ENCODE assay signal across 31 cellular contexts in the genomic region with DNA sequence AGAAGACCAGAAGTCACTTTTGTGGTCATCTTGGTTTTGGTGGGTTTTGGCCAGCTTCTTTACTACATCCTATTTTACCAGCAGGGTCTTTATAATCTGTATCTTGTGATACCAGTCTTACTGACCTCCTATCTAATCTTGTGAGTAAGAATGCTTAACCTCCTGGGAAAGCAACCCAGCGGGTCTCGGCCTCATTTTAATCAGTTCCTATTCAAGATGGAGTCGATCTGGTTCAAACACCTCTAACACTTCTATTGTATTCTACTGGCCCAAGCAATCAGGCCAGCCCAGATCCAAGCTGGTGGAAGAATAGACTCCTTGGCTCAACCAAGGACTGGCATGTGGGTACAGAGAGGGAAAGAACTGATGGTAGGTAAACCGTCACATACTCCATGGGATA.
DNase-seq lines count a peak whose midpoint lies in the region; TF ChIP-seq lines count a peak whose summit lies in the region.
"Had no signal": no experiment of that assay in that cellular context is flagged by ENCODE, and none has a peak within 500 bp of the region (broad histone marks: within the 10 kb centered on the region; RNA-seq: fewer than 3 reads in every experiment).

No MANE protein-coding gene starts in this region.

- intact Hi-C loops in OCI-LY7 (cut with micrococcal nuclease; ENCODE audit: unreplicated experiment), result no loop called here

- peaks cover 2% of the 10 kb centered on the region for H3K36me3 Mint-ChIP-seq in endodermal cell (ENCODE audit: low read depth)
- H3K36me3 Mint-ChIP-seq: CD14-positive monocyte; CD4-positive, alpha-beta memory T cell; CD4-positive, CD25-positive, alpha-beta regulatory T cell; CD8-positive, alpha-beta memory T cell; CD8-positive, alpha-beta T cell had no signal

- CTCF ChIA-PET in OCI-LY7 (lab: Charles Lee; ENCODE audit: unreplicated experiment), result no interaction called here

- H4K20me1 ChIP-seq in OCI-LY7 (ENCODE audit: insufficient read depth, low read length), result no peaks in the 10 kb centered on the region
- H4K20me1 ChIP-seq: BLaER1; BLaER1 treated with 17β-estradiol and CSF1 and Interleukin-3, amounts not matched to agents 10 nM and 100 nM had no signal

- H3K4me1 ChIP-seq in endodermal cell (ENCODE audit: control insufficient read depth, insufficient read depth, low read length), result peaks cover 3% of the 10 kb centered on the region
- peaks cover 2% of the 10 kb centered on the region for H3K4me1 ChIP-seq in mesendoderm (ENCODE audit: control insufficient read depth, low read depth, low read length)
- H3K4me1 ChIP-seq in OCI-LY7 (ENCODE audit: insufficient read depth, low read length, poor library complexity, severe bottlenecking), result no peaks in the 10 kb centered on the region
- H3K4me1 ChIP-seq: A549, BE2C, Caco-2 had no signal

- no peak overlapping the region for H3K4ac ChIP-seq in mesendoderm (ENCODE audit: low read depth, low read length)

- H3K56ac ChIP-seq in mesendoderm (ENCODE audit: low read length), result no peak overlapping the region

- no peak overlapping the region for H4K5ac ChIP-seq in mesendoderm (ENCODE audit: low read length)

- 66 to 100% methylated on average over 1 to 4 of the region's 4 CpGs for WGBS in endodermal cell (ENCODE audit: insufficient coverage in 1 of 2, insufficient read length in 1 of 2), 2 experiments
- no CpG with 5 or more reads among the region's 4 CpGs for WGBS in mesendoderm (ENCODE audit: extremely low coverage, insufficient coverage, low lambda C conversion rate)

- DNase-seq in endodermal cell (peak; percentile 60), mesendoderm (peak; percentile 77), OCI-LY7 (ENCODE audit: low spot score) (no peak), NCI-H345 treated with DMSO at 0.1 percent for 48 hours (lab: John Stamatoyannopoulos, UW; ENCODE audit: unreplicated experiment) (no peak)
- DNase-seq: 8988T; ACHN; AML-193; BE2C; C1 segment of cervical spinal cord; Caco-2; Calu3; CD4-positive, alpha-beta memory T cell; CD4-positive, alpha-beta T cell; CD4-positive, CD25-positive, alpha-beta regulatory T cell; CD8-positive, alpha-beta memory T cell; CD8-positive, alpha-beta T cell; COR-L47; DMS 273 treated with DMSO at 0.1 percent for 48 hours; DMS153; DMS53; DMS79; DMS79 treated with DMSO at 0.1 percent for 48 hours; DND-41; EL had no signal

- no peak overlapping the region for H2BK5ac ChIP-seq in mesendoderm (ENCODE audit: low read length)

- no peak overlapping the region for H2AK5ac ChIP-seq in mesendoderm (ENCODE audit: low read length)

- POLR2A ChIA-PET in OCI-LY7 (lab: Charles Lee), result no interaction called here

- no peak overlapping the region for H2BK15ac ChIP-seq in mesendoderm (replicated peaks; ENCODE audit: low read depth)

- no peak overlapping the region for H3K4me3 Mint-ChIP-seq in endodermal cell
- H3K4me3 Mint-ChIP-seq: B cell; CD14-positive monocyte; CD4-positive, alpha-beta memory T cell; CD4-positive, alpha-beta T cell; CD4-positive, CD25-positive, alpha-beta regulatory T cell; CD8-positive, alpha-beta memory T cell; CD8-positive, alpha-beta T cell had no signal

- no peak overlapping the region for H2BK120ac ChIP-seq in mesendoderm (ENCODE audit: low read depth, low read length)

- H3K27me3 ChIP-seq in endodermal cell (ENCODE audit: control insufficient read depth, insufficient read depth, low read length, poor library complexity, severe bottlenecking) (no peaks in the 10 kb centered on the region), mesendoderm (ENCODE audit: insufficient read depth, low read length, poor library complexity) (no peaks in the 10 kb centered on the region)
- H3K27me3 ChIP-seq: BE2C; BLaER1; BLaER1 treated with 17β-estradiol and CSF1 and Interleukin-3, amounts not matched to agents 10 nM and 100 nM had no signal

- no peaks in the 10 kb centered on the region for H3K79me1 ChIP-seq in mesendoderm (ENCODE audit: low read length)

- H3K9me2 ChIP-seq in OCI-LY7 (ENCODE audit: insufficient read depth, low read length), result no peaks in the 10 kb centered on the region

- no peak overlapping the region for H4K8ac ChIP-seq in mesendoderm (ENCODE audit: low read depth, low read length)

- H2AFZ ChIP-seq in OCI-LY7 (ENCODE audit: low read length), result no peak overlapping the region

- no peak overlapping the region for H3K18ac ChIP-seq in mesendoderm (ENCODE audit: low read length)

- H3K23ac ChIP-seq in mesendoderm (ENCODE audit: low read length), result no peak overlapping the region

- H3K9ac ChIP-seq in endodermal cell (ENCODE audit: extremely low read depth, low read length, poor library complexity, severe bottlenecking), result no peak overlapping the region
- H3K9ac ChIP-seq in mesendoderm (ENCODE audit: low read length), result no peak overlapping the region
- H3K9ac ChIP-seq: BLaER1; BLaER1 treated with 17β-estradiol and CSF1 and Interleukin-3, amounts not matched to agents 10 nM and 100 nM had no signal

- H3K4me2 ChIP-seq in mesendoderm (ENCODE audit: low read length) (no peak overlapping the region), OCI-LY7 (ENCODE audit: low read length) (no peak overlapping the region)
- H3K4me2 ChIP-seq: A549; BLaER1; BLaER1 treated with 17β-estradiol and CSF1 and Interleukin-3, amounts not matched to agents 10 nM and 100 nM had no signal

- no TSS peak for BruUV-seq in OCI-LY7 (replicated peaks; lab: Mats Ljungman, UMichigan)

- TF ChIP-seq CTCF in endodermal cell (conservative IDR thresholded peaks at IDR 0.05) (no peak), OCI-LY7 (conservative IDR thresholded peaks at IDR 0.05; ENCODE audit: low read length) (no peak)

- no peak overlapping the region for H3K27ac Mint-ChIP-seq in endodermal cell
- H3K27ac Mint-ChIP-seq: B cell; CD14-positive monocyte; CD4-positive, alpha-beta memory T cell; CD4-positive, alpha-beta T cell; CD4-positive, CD25-positive, alpha-beta regulatory T cell; CD8-positive, alpha-beta memory T cell; CD8-positive, alpha-beta T cell had no signal

- no peak overlapping the region for H3K27ac ChIP-seq in endodermal cell (ENCODE audit: low read depth, low read length)
- no peak overlapping the region for H3K27ac ChIP-seq in mesendoderm (ENCODE audit: low read depth, low read length)
- no peak overlapping the region for H3K27ac ChIP-seq in OCI-LY7 (ENCODE audit: low read depth, low read length, poor library complexity, severe bottlenecking)
- H3K27ac ChIP-seq: 22Rv1; A549; BLaER1; BLaER1 treated with 17β-estradiol and CSF1 and Interleukin-3, amounts not matched to agents 10 nM and 100 nM; C4-2B had no signal

- H3K4me3 ChIP-seq in endodermal cell (ENCODE audit: low read length) (peak overlapping the region; percentile 3), mesendoderm (ENCODE audit: low read length) (no peak overlapping the region), OCI-LY7 (ENCODE audit: low read depth, low read length, poor library complexity, severe bottlenecking) (no peak overlapping the region)
- H3K4me3 ChIP-seq: A549; BLaER1; BLaER1 treated with 17β-estradiol and CSF1 and Interleukin-3, amounts not matched to agents 10 nM and 100 nM had no signal

- no peaks in the 10 kb centered on the region for H3K27me3 Mint-ChIP-seq in endodermal cell (ENCODE audit: insufficient read depth)
- H3K27me3 Mint-ChIP-seq: B cell; CD4-positive, alpha-beta memory T cell; CD4-positive, alpha-beta T cell; CD4-positive, CD25-positive, alpha-beta regulatory T cell; CD8-positive, alpha-beta memory T cell had no signal

- H3K36me3 ChIP-seq in endodermal cell (ENCODE audit: control insufficient read depth, insufficient read depth, low read length) (no peaks in the 10 kb centered on the region), mesendoderm (ENCODE audit: control insufficient read depth, insufficient read depth, low read length) (no peaks in the 10 kb centered on the region), OCI-LY7 (ENCODE audit: insufficient read depth, low read length) (no peaks in the 10 kb centered on the region)
- H3K36me3 ChIP-seq: BE2C; BLaER1; BLaER1 treated with 17β-estradiol and CSF1 and Interleukin-3, amounts not matched to agents 10 nM and 100 nM had no signal

- H3K79me2 ChIP-seq in mesendoderm (ENCODE audit: control insufficient read depth, insufficient read depth, low read length), result no peaks in the 10 kb centered on the region
- no peaks in the 10 kb centered on the region for H3K79me2 ChIP-seq in OCI-LY7 (ENCODE audit: insufficient read depth, low read depth, low read length)

- H3K9me3 Mint-ChIP-seq in endodermal cell, result peaks cover 16% of the 10 kb centered on the region

- peaks cover 22% of the 10 kb centered on the region for H3K4me1 Mint-ChIP-seq in endodermal cell
- H3K4me1 Mint-ChIP-seq: B cell; CD4-positive, alpha-beta memory T cell; CD4-positive, CD25-positive, alpha-beta regulatory T cell; CD8-positive, alpha-beta memory T cell had no signal

- H3K9me3 ChIP-seq in endodermal cell (ENCODE audit: control insufficient read depth, low read length) (peaks cover 24% of the 10 kb centered on the region), OCI-LY7 (ENCODE audit: low read length) (no peaks in the 10 kb centered on the region)
- H3K9me3 ChIP-seq: A549, BE2C, BLaER1, Caco-2 had no signal

Comparison
In these comparisons a context has a peak if more than half of its experiments do, and no peak if none do; other contexts are left out.
1. DNase-seq: peak in endodermal cell (single experiment) and mesendoderm (single experiment); none in OCI-LY7 (single experiment) and NCI-H345 treated with DMSO at 0.1 percent for 48 hours (single experiment).